ENCODE assay signal across 8 cellular contexts in genomic region chr19:35644206-35644986, GRCh38. TPM values are rescaled to one million over a fixed set of nuclear protein-coding genes. Genes with fewer than 3 reads are reported as not detected.
DNase-seq lines count a peak whose midpoint lies in the region; ATAC-seq, FAIRE-seq and TF ChIP-seq lines count a peak whose summit lies in the region.

No MANE protein-coding gene starts in this region.

- no peaks in the 10 kb centered on the region for H3K27me3 Mint-ChIP-seq in activated T-cell treated with anti-CD3 and anti-CD28 coated beads, Interleukin-2, amount 50 U/mL, for 24 hours

- FAIRE-seq in D721Med (lab: Jason Lieb, UNC): no peak

- TF ChIP-seq RAD21 in Ishikawa (IDR thresholded peaks at IDR 0.05; ENCODE audit: low read depth): no peak

- H3K36me3 ChIP-seq in PC-3 (ENCODE audit: low read depth, low read length): no peaks in the 10 kb centered on the region
- H3K36me3 ChIP-seq in muscle layer of duodenum (ENCODE audit: control insufficient read depth in 1 of 2, insufficient read depth in 2 of 2, low read length in 2 of 2): no peaks in the 10 kb centered on the region

- H3F3A ChIP-seq in PC-3 (ENCODE audit: low read length, unreplicated experiment): no peaks in the 10 kb centered on the region

- no peaks in the 10 kb centered on the region for H3K9me2 ChIP-seq in PC-3 (replicated peaks; ENCODE audit: low read length)

- TF ChIP-seq CTCF in D721Med (IDR thresholded peaks at IDR 0.05; ENCODE audit: insufficient read depth, missing control alignments) (no peak), PC-3 (conservative IDR thresholded peaks at IDR 0.05; ENCODE audit: low read depth, low read length) (no peak)

- peak overlapping the region; percentile 79 for H3K4me3 Mint-ChIP-seq in activated T-cell treated with anti-CD3 and anti-CD28 coated beads, Interleukin-2, amount 50 U/mL, for 24 hours

- peaks cover 13% of the 10 kb centered on the region for H3K79me2 ChIP-seq in PC-3 (ENCODE audit: low read length)

- H3K9me3 Mint-ChIP-seq in activated T-cell treated with anti-CD3 and anti-CD28 coated beads, Interleukin-2, amount 50 U/mL, for 24 hours: no peaks in the 10 kb centered on the region

- peak overlapping the region; percentile 74 for H3K4me3 ChIP-seq in PC-3 (ENCODE audit: low read length)
- peak overlapping the region; percentile 73 to 81 for H3K4me3 ChIP-seq in muscle layer of duodenum (ENCODE audit: low read depth in 1 of 2, low read length in 2 of 2)

- H3K27ac Mint-ChIP-seq in activated T-cell treated with anti-CD3 and anti-CD28 coated beads, Interleukin-2, amount 50 U/mL, for 24 hours: peak overlapping the region; percentile 93

- intact Hi-C loops in PC-3 (cut with micrococcal nuclease): loop anchor here (5.0 kb wide), 1 partner anchor 132 kb away; the partner anchor contains the start of gene DMKN

- POLR2A ChIA-PET in PC-3 (lab: Charles Lee; ENCODE audit: unreplicated experiment): interaction anchor here (0.6 kb wide), 1 partner anchor 18 kb away, joined by 4 read pairs; no protein-coding TSS in a partner anchor

- H3K9me3 ChIP-seq in PC-3 (ENCODE audit: low read length) (no peaks in the 10 kb centered on the region), muscle layer of duodenum (ENCODE audit: control insufficient read depth in 1 of 2, low read length in 2 of 2) (no peaks in the 10 kb centered on the region)

- DNase-seq in D721Med (ENCODE audit: insufficient read length, low spot score) (peak; percentile 92), PC-3 (peak; percentile 91)
- peak; percentile 95 for DNase-seq in activated T-cell treated with anti-CD3 and anti-CD28 coated beads, Interleukin-2, amount 50 U/mL, for 24 hours
- DNase-seq in stimulated activated CD8-positive, alpha-beta memory T cell treated with anti-CD3 and anti-CD28 coated beads, Interleukin-7, amount 100 ng/mL, for 1 hour (ENCODE audit: low read depth in 2 of 2): peak; percentile 85 to 88

- BruUV-seq in PC-3 (replicated peaks; lab: Mats Ljungman, UMichigan): no TSS peak

- TF ChIP-seq EP300 in Ishikawa (IDR thresholded peaks at IDR 0.05; ENCODE audit: borderline replicate concordance): no peak

- H3K9ac ChIP-seq in PC-3 (ENCODE audit: low read length): peak overlapping the region; percentile 66; the same call in 1 of the 2 replicates

- ATAC-seq in GM21528 (IDR thresholded peaks at IDR 0.05; ENCODE audit: low FRiP score, unreplicated experiment) (peak; percentile 62), PC-3 (peak; percentile 81), esophagus mucosa (peak; percentile 92)

- no peak overlapping the region; the same call in 1 of the 2 replicates for H3K27ac ChIP-seq in PC-3 (ENCODE audit: low read length)
- peak overlapping the region; percentile 91 for H3K27ac ChIP-seq in muscle layer of duodenum (ENCODE audit: low read length)

- H2AFZ ChIP-seq in PC-3 (ENCODE audit: low read length): peak overlapping the region; percentile 98

- peaks cover 12% of the 10 kb centered on the region for H3K36me3 Mint-ChIP-seq in activated T-cell treated with anti-CD3 and anti-CD28 coated beads, Interleukin-2, amount 50 U/mL, for 24 hours (ENCODE audit: low read depth)

- peaks cover 11% of the 10 kb centered on the region; the same call in 1 of the 2 replicates for H3K4me1 ChIP-seq in PC-3 (ENCODE audit: insufficient read depth, low read length)
- peaks cover 0 to 43% of the 10 kb centered on the region in 2 donors for H3K4me1 ChIP-seq in muscle layer of duodenum (ENCODE audit: control insufficient read depth in 1 of 2, insufficient read depth in 2 of 2, low read length in 2 of 2)

- H3K4me2 ChIP-seq in PC-3 (ENCODE audit: low read length): peak overlapping the region; percentile 98

- H3K27me3 ChIP-seq in PC-3 (ENCODE audit: low read length): no peaks in the 10 kb centered on the region
- no peaks in the 10 kb centered on the region for H3K27me3 ChIP-seq in muscle layer of duodenum (ENCODE audit: low read depth, low read length)

- CTCF ChIA-PET in PC-3 (lab: Charles Lee): interaction anchor here (0.5 kb wide), 1 partner anchor 58 kb away, joined by 3 read pairs; no protein-coding TSS in a partner anchor

- peaks cover 51% of the 10 kb centered on the region for H3K4me1 Mint-ChIP-seq in activated T-cell treated with anti-CD3 and anti-CD28 coated beads, Interleukin-2, amount 50 U/mL, for 24 hours (ENCODE audit: low read depth)

- H4K20me1 ChIP-seq in PC-3 (ENCODE audit: low read length): no peaks in the 10 kb centered on the region

TF ChIP-seq in Ishikawa, 13 proteins besides CTCF, POLR2A, EP300 and RAD21:
- TF ChIP-seq TAF1 (IDR thresholded peaks at IDR 0.05; ENCODE audit: low read depth) (no peak), TCF12 (IDR thresholded peaks at IDR 0.05; ENCODE audit: low read depth) (0 out of 2 replicates have a peak, but pooled peaks have one; percentile 7), REST (IDR thresholded peaks at IDR 0.05; ENCODE audit: low read depth) (peak; percentile 65), FOXM1 (IDR thresholded peaks at IDR 0.05; ENCODE audit: borderline replicate concordance, low read depth) (no peak), CEBPB (IDR thresholded peaks at IDR 0.05) (no peak), ZBTB7A (IDR thresholded peaks at IDR 0.05; ENCODE audit: low read depth) (peak; percentile 41; the same call in 1 of the 2 replicates), YY1 (IDR thresholded peaks at IDR 0.05; ENCODE audit: low read depth) (no peak)

RNA-seq across cellular contexts. Expression of gene ETV2, which starts 2.9 kb away (rescaled TPM):
- total RNA-seq in PC-3 (2014; rRNA removed): 0.36 TPM in 1 of 2 replicates, not detected in the other
- 2.2 TPM for total RNA-seq in esophagus mucosa

RNA-seq across cellular contexts. Expression of gene COX6B1, which starts 3.7 kb away (rescaled TPM):
- total RNA-seq in PC-3 (2014; rRNA removed) (405 and 563 TPM in 2 replicates), esophagus mucosa (553 TPM)

RNA-seq across cellular contexts. Expression of gene RBM42, which starts 15.6 kb away (rescaled TPM):
- total RNA-seq in PC-3 (2014; rRNA removed) (81.6 and 126 TPM in 2 replicates), esophagus mucosa (52.7 TPM)

RNA-seq across cellular contexts. Expression of gene UPK1A, which starts 21.9 kb away (rescaled TPM):
- total RNA-seq in PC-3 (2014; rRNA removed): not detected in 2 replicates
- 3.8 TPM for total RNA-seq in esophagus mucosa

RNA-seq across cellular contexts. Expression of gene HAUS5, which starts 31.9 kb away (rescaled TPM):
- total RNA-seq in PC-3 (2014; rRNA removed): 25.9 and 26.4 TPM in 2 replicates
- 15.4 TPM for total RNA-seq in esophagus mucosa
